20 cellular contexts compared by ENCODE assay signal in the genomic region with DNA sequence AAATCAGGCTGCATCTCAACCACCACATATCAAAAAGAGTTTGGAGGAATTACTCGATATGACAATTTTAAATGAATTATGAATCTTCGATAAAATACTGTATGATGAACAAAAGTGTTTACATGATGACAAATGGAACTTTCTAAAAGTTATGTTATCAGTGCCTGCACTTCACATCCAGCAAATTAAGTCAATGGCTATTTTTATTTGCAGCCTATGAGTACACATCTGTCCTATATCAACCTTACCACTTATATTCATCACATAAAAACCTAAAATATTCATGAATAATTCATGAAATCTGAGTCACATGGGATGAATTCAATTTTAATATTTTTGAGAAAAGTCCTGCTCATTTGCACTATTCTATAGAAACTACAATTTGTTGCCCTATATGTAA.
"Had no signal": no experiment of that assay in that cellular context is flagged by ENCODE, and none has a peak within 500 bp of the region (broad histone marks: within the 10 kb centered on the region; RNA-seq: fewer than 3 reads in every experiment).

No MANE protein-coding gene starts in this region.

- H3K36me3 ChIP-seq: MG63 had no signal

- H3K4me3 ChIP-seq: MG63 had no signal

- H3K27ac ChIP-seq: RWPE1 had no signal

- H3K27me3 ChIP-seq: MG63 had no signal

- H3K9me3 ChIP-seq: MG63 had no signal

- ATAC-seq: SK-N-SH treated with all-trans-retinoic acid at 6 μM for 48 hours had no signal

- DNase-seq: Karpas-422, KG1, MG63, NCI-H1092, NCI-H1105 treated with DMSO at 0.1 percent for 48 hours, NCI-H1417 treated with DMSO at 0.1 percent for 48 hours, NCI-H146, NCI-H187, NCI-H2029, NCI-H2081 treated with DMSO at 0.1 percent for 48 hours, NCI-H2171, NCI-H226, NCI-H446, NCI-H510A, NCI-H524 treated with DMSO at 0.1 percent for 48 hours, NCI-H69, NCI-H774, SHP77 had no signal
